9 cellular contexts compared by ENCODE assay signal in genomic region chr15:77181305-77182074, GRCh38.
DNase-seq lines count a peak whose midpoint lies in the region; ATAC-seq and TF ChIP-seq lines count a peak whose summit lies in the region.
"Had no signal": no experiment of that assay in that cellular context is flagged by ENCODE, and none has a peak within 500 bp of the region (broad histone marks: within the 10 kb centered on the region; RNA-seq: fewer than 3 reads in every experiment).

No MANE protein-coding gene starts in this region.

- H3K27me3 ChIP-seq in MM.1S (replicated peaks; ENCODE audit: insufficient read depth, low read length) (no peaks in the 10 kb centered on the region), dorsolateral prefrontal cortex (no peaks in the 10 kb centered on the region)

- TF ChIP-seq CTCF in MM.1S (IDR thresholded peaks at IDR 0.05; ENCODE audit: low read length) = no peak
- TF ChIP-seq CTCF in mucosa of descending colon (IDR thresholded peaks at IDR 0.05) = no peak
- TF ChIP-seq CTCF in dorsolateral prefrontal cortex (IDR thresholded peaks at IDR 0.05 in 54 of 56, conservative IDR thresholded peaks at IDR 0.05 in 2 of 56; ENCODE audit: low read depth in 1 of 56, partially characterized antibody in 56 of 56) = no peak

- peak; percentile 48 for ATAC-seq in GM18519 (IDR thresholded peaks at IDR 0.05; ENCODE audit: low FRiP score, unreplicated experiment)
- peak; percentile 60 for ATAC-seq in GM21717 (IDR thresholded peaks at IDR 0.05; ENCODE audit: unreplicated experiment)
- ATAC-seq in mucosa of descending colon = peak; percentile 21
- ATAC-seq in Right ventricle myocardium inferior = no peak
- ATAC-seq in HG03565 (IDR thresholded peaks at IDR 0.05; ENCODE audit: unreplicated experiment) = no peak

- H3F3A ChIP-seq in MM.1S (ENCODE audit: insufficient read depth, low read length) = peaks cover 30% of the 10 kb centered on the region

- H3K9me3 ChIP-seq in MM.1S (replicated peaks; ENCODE audit: insufficient read depth, low read length) (no peaks in the 10 kb centered on the region), mucosa of descending colon (no peaks in the 10 kb centered on the region)

- no peak overlapping the region for H2AFZ ChIP-seq in MM.1S (ENCODE audit: low read length)

- intact Hi-C loops in mucosa of descending colon (cut with DNase I, micrococcal nuclease) = no loop called here
- intact Hi-C loops in dorsolateral prefrontal cortex (cut with DNase I) = loop anchor here in 1 of 2 donors (10.0 kb wide), 2 partner anchors 453 to 643 kb away; partner anchors contain the start of gene LINGO1
- intact Hi-C loops in Right ventricle myocardium inferior (cut with DNase I) = no loop called here

- peaks cover 46% of the 10 kb centered on the region for H3K4me1 ChIP-seq in MM.1S (ENCODE audit: low read length)
- peaks cover 15% of the 10 kb centered on the region for H3K4me1 ChIP-seq in mucosa of descending colon (ENCODE audit: low read depth)

- H3K4me2 ChIP-seq in MM.1S (ENCODE audit: low read depth, low read length) = peak overlapping the region; percentile 65

- H3K27ac ChIP-seq in MM.1S (ENCODE audit: low read length) = peak overlapping the region; percentile 68
- H3K27ac ChIP-seq in dorsolateral prefrontal cortex = peak overlapping the region in 1 of 59 donors; percentile 15

- H3K79me2 ChIP-seq in MM.1S (ENCODE audit: low read length) = no peaks in the 10 kb centered on the region

- DNase-seq in MM.1S (peak; percentile 49), mucosa of descending colon (no peak), dorsolateral prefrontal cortex (no peak), Right ventricle myocardium inferior (ENCODE audit: missing footprints) (no peak), G401 (ENCODE audit: low spot score) (no peak)
- DNase-seq: NCI-H1694 had no signal

- H3K9ac ChIP-seq in MM.1S (ENCODE audit: low read length) = peak overlapping the region; percentile 11; the same call in 1 of the 2 replicates

- peak overlapping the region; percentile 7; the same call in 1 of the 2 replicates for H3K4me3 ChIP-seq in MM.1S (ENCODE audit: low read length)
- no peak overlapping the region for H3K4me3 ChIP-seq in mucosa of descending colon
- H3K4me3 ChIP-seq in dorsolateral prefrontal cortex = peak overlapping the region in 1 of 59 donors; percentile 3

- in situ Hi-C loops in G401 (cut with HindIII; ENCODE audit: low sequenced_read_pairs) = no loop called here

- no peaks in the 10 kb centered on the region for H3K36me3 ChIP-seq in MM.1S (replicated peaks; ENCODE audit: insufficient read depth, low read length)
- H3K36me3 ChIP-seq in mucosa of descending colon (ENCODE audit: low read depth) = no peaks in the 10 kb centered on the region

- no peaks in the 10 kb centered on the region for H4K20me1 ChIP-seq in MM.1S (ENCODE audit: insufficient read depth, low read length)

- H3K9me2 ChIP-seq in MM.1S (replicated peaks; ENCODE audit: insufficient read depth, low read length) = no peaks in the 10 kb centered on the region

Comparison
In these comparisons a context has a peak if more than half of its experiments do, and no peak if none do; other contexts are left out.
1. ATAC-seq: peak in GM18519 (single experiment), GM21717 (single experiment) and mucosa of descending colon (single experiment); none in Right ventricle myocardium inferior (single experiment) and HG03565 (single experiment).